ENCODE assay signal across 8 cellular contexts in the genomic region with DNA sequence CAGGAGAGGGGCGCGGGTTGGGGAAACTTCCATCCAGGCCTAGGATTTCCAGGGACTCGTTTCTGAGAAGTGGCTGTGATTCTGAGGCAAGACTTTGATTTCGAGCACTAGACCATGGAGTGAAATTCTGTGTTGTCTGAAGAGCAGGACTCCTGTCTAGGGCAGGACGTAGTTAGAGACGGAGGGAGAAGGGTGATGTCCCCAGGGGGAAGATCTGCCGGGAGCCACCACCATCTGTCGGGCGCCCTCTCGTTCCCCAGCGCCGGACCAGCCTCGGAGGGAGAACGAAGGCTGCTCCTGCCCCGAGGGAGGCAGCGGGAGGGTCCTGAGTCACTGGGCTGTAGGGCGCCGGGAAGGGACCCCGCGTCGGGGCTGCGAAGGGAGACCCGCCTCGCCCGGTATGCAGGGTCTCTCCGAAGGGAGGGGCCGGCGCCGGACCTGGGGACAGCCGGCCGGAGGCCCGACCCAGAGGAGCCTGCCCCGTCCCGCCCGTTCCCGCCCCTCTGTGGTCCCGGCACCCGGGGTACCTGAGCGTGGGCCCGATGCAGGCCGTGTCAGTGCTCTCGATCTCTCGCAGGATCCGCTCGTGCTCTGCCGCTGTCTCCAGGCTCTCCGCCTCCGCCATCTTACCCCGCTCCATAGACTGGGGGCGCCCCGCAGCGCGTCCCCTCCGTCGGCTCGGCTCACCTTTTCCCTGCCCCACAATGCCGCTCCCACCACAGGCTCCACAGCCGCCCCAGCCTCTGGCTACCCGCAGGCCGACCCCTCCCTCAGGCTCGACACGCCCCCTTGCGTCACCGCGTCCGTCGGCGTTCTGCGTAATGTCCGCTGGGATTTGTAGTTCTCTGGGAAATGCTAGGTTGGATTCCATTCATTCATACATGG. TPM values are rescaled to one million over a fixed set of nuclear protein-coding genes. Genes with fewer than 3 reads are reported as not detected.
A peak's percentile ranks its signal among the peaks of the same experiment; 100 is the strongest.
DNase-seq lines count a peak whose midpoint lies in the region; ATAC-seq and TF ChIP-seq lines count a peak whose summit lies in the region.

Gene EXOC6B, minus strand, starts transcription at position 763 of the 885 bp plus-strand sequence.

- H3K79me2 ChIP-seq in DOHH2 (ENCODE audit: control insufficient read depth, low read length), result no peaks in the 10 kb centered on the region
- H3K79me2 ChIP-seq in neural cell (replicated peaks; ENCODE audit: insufficient read depth, low read length), result peaks cover 40% of the 10 kb centered on the region

- peak; percentile 32 for TF ChIP-seq EP300 in neural cell (conservative IDR thresholded peaks at IDR 0.05; ENCODE audit: poor library complexity, severe bottlenecking)

- peak within 1 kb of the TSS; percentile 93 to 97 for H3K4me3 Mint-ChIP-seq in stimulated activated naive CD8-positive, alpha-beta T cell treated with anti-CD3 and anti-CD28 coated beads, Interleukin-15, amount 100 ng/mL, for 72 hours

- H3F3A ChIP-seq in DOHH2 (ENCODE audit: control insufficient read depth, insufficient read depth) (no peaks in the 10 kb centered on the region), neural cell (ENCODE audit: insufficient read depth, low read length, poor library complexity, severe bottlenecking) (no peaks in the 10 kb centered on the region)

- H2AFZ ChIP-seq in neural cell (ENCODE audit: low read depth, low read length), result peak within 1 kb of the TSS; percentile 86

- peak; percentile 89 for ATAC-seq in stimulated activated naive CD8-positive, alpha-beta T cell treated with anti-CD3 and anti-CD28 coated beads, Interleukin-15, amount 100 ng/mL, for 72 hours

- H3K9me2 ChIP-seq in DOHH2 (replicated peaks; ENCODE audit: control insufficient read depth, low read length) (no peaks in the 10 kb centered on the region), neural cell (ENCODE audit: insufficient read depth, low read length) (no peaks in the 10 kb centered on the region)

- H3K4me3 ChIP-seq in DOHH2 (ENCODE audit: low read length) (peak within 1 kb of the TSS; percentile 80), fibroblast of villous mesenchyme (ENCODE audit: low read depth, low read length) (peak within 1 kb of the TSS; percentile 88), neural cell (ENCODE audit: low read length) (peak within 1 kb of the TSS; percentile 96)

- TF ChIP-seq CTCF in DOHH2 (IDR thresholded peaks at IDR 0.05; ENCODE audit: low read depth, low read length, poor library complexity, severe bottlenecking), result no peak
- TF ChIP-seq CTCF in fibroblast of villous mesenchyme (IDR thresholded peaks at IDR 0.05; ENCODE audit: insufficient read depth, low read depth, low read length), result no peak
- TF ChIP-seq CTCF in neural cell (IDR thresholded peaks at IDR 0.05; ENCODE audit: poor library complexity, severe bottlenecking), result peak; percentile 24

- H3K9ac ChIP-seq in neural cell (ENCODE audit: low read length), result peak within 1 kb of the TSS; percentile 94

- H3K27ac ChIP-seq in DOHH2 (ENCODE audit: low read depth, low read length) (no peak within 1 kb of the TSS), neural cell (ENCODE audit: low read length) (peak within 1 kb of the TSS; percentile 89)

- no peaks in the 10 kb centered on the region for H3K9me3 ChIP-seq in DOHH2 (ENCODE audit: control insufficient read depth, insufficient read depth, low read length)
- no peaks in the 10 kb centered on the region for H3K9me3 ChIP-seq in neural cell (ENCODE audit: low read length)

- H3K36me3 ChIP-seq in DOHH2 (ENCODE audit: control insufficient read depth, low read length) (no peaks in the 10 kb centered on the region), neural cell (ENCODE audit: insufficient read depth, low read length) (peaks cover 4% of the 10 kb centered on the region)

- H3K4me1 ChIP-seq in DOHH2 (ENCODE audit: control insufficient read depth, low read length), result peaks cover 8% of the 10 kb centered on the region

- TF ChIP-seq RAD21 in neural cell (conservative IDR thresholded peaks at IDR 0.05), result no peak

- H3K4me1 Mint-ChIP-seq in stimulated activated naive CD8-positive, alpha-beta T cell treated with anti-CD3 and anti-CD28 coated beads, Interleukin-15, amount 100 ng/mL, for 72 hours, result peaks cover 50% of the 10 kb centered on the region

- H4K20me1 ChIP-seq in DOHH2 (ENCODE audit: control insufficient read depth, insufficient read depth, low read depth, low read length) (no peaks in the 10 kb centered on the region), neural cell (ENCODE audit: insufficient read depth) (no peaks in the 10 kb centered on the region)

- H3K4me2 ChIP-seq in DOHH2 (ENCODE audit: low read length) (peak within 1 kb of the TSS; percentile 79), neural cell (ENCODE audit: low read length) (peak within 1 kb of the TSS; percentile 79)

- peak; percentile 87 for DNase-seq in H4 (ENCODE audit: low spot score)
- DNase-seq in LoVo (ENCODE audit: low spot score), result peak; percentile 93
- peak; percentile 86 for DNase-seq in SHP77 treated with DMSO at 0.1 percent for 48 hours (lab: John Stamatoyannopoulos, UW)
- peak; percentile 71 for DNase-seq in activated gamma-delta T cell (lab: John Stamatoyannopoulos, UW)
- DNase-seq in fibroblast of villous mesenchyme (ENCODE audit: low read depth), result peak; percentile 89
- DNase-seq in stimulated activated naive CD8-positive, alpha-beta T cell treated with anti-CD3 and anti-CD28 coated beads, Interleukin-15, amount 100 ng/mL, for 72 hours, result peak; percentile 75 to 83

- peak within 1 kb of the TSS; percentile 95 to 98 for H3K27ac Mint-ChIP-seq in stimulated activated naive CD8-positive, alpha-beta T cell treated with anti-CD3 and anti-CD28 coated beads, Interleukin-15, amount 100 ng/mL, for 72 hours

- H3K27me3 ChIP-seq in DOHH2 (ENCODE audit: control insufficient read depth, low read length), result peaks cover 6% of the 10 kb centered on the region; the same call in 1 of the 2 replicates
- no peaks in the 10 kb centered on the region for H3K27me3 ChIP-seq in neural cell (ENCODE audit: insufficient read depth, low read depth, low read length)

- H3K27me3 Mint-ChIP-seq in stimulated activated naive CD8-positive, alpha-beta T cell treated with anti-CD3 and anti-CD28 coated beads, Interleukin-15, amount 100 ng/mL, for 72 hours, result no peaks in the 10 kb centered on the region

- H3K9me3 Mint-ChIP-seq in stimulated activated naive CD8-positive, alpha-beta T cell treated with anti-CD3 and anti-CD28 coated beads, Interleukin-15, amount 100 ng/mL, for 72 hours, result no peaks in the 10 kb centered on the region

TF ChIP-seq in neural cell, 6 proteins besides CTCF, POLR2A, EP300 and RAD21:
- peak; percentile 99 for TF ChIP-seq TAF1 (IDR thresholded peaks at IDR 0.05; ENCODE audit: low read depth)
- TF ChIP-seq MXI1 (conservative IDR thresholded peaks at IDR 0.05; ENCODE audit: poor library complexity, severe bottlenecking), result peak; percentile 58
- peak; percentile 98 for TF ChIP-seq POLR2AphosphoS5 (IDR thresholded peaks at IDR 0.05)
- TF ChIP-seq, protein P1, sequence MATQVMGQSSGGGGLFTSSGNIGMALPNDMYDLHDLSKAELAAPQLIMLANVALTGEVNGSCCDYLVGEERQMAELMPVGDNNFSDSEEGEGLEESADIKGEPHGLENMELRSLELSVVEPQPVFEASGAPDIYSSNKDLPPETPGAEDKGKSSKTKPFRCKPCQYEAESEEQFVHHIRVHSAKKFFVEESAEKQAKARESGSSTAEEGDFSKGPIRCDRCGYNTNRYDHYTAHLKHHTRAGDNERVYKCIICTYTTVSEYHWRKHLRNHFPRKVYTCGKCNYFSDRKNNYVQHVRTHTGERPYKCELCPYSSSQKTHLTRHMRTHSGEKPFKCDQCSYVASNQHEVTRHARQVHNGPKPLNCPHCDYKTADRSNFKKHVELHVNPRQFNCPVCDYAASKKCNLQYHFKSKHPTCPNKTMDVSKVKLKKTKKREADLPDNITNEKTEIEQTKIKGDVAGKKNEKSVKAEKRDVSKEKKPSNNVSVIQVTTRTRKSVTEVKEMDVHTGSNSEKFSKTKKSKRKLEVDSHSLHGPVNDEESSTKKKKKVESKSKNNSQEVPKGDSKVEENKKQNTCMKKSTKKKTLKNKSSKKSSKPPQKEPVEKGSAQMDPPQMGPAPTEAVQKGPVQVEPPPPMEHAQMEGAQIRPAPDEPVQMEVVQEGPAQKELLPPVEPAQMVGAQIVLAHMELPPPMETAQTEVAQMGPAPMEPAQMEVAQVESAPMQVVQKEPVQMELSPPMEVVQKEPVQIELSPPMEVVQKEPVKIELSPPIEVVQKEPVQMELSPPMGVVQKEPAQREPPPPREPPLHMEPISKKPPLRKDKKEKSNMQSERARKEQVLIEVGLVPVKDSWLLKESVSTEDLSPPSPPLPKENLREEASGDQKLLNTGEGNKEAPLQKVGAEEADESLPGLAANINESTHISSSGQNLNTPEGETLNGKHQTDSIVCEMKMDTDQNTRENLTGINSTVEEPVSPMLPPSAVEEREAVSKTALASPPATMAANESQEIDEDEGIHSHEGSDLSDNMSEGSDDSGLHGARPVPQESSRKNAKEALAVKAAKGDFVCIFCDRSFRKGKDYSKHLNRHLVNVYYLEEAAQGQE (IDR thresholded peaks at IDR 0.05; ENCODE audit: borderline replicate concordance), result peak; percentile 97
- TF ChIP-seq EZH2 (IDR thresholded peaks at IDR 0.05; ENCODE audit: borderline replicate concordance, insufficient read depth, low read length, poor library complexity, severe bottlenecking), result no peak
- TF ChIP-seq SMC3 (conservative IDR thresholded peaks at IDR 0.05; ENCODE audit: poor library complexity), result peak; percentile 12

RNA-seq across cellular contexts. Expression of gene EXOC6B, which starts in this region (rescaled TPM):
- 9.0 and 10.9 TPM in 2 replicates for total RNA-seq in H4 (2014; rRNA removed; shearing (Covaris generic))
- total RNA-seq in fibroblast of villous mesenchyme, result 27.4 and 40.2 TPM in 2 replicates
- 22.6 and 23.4 TPM in 2 replicates for polyA plus RNA-seq in neural cell
- 146 and 158 TPM in 2 replicates for polyA minus RNA-seq in neural cell
